ENCODE assay signal across 1 cellular context in genomic region chr3:134333522-134334181, GRCh38.
TF ChIP-seq lines count a peak whose summit lies in the region.

No MANE protein-coding gene starts in this region.

TF ChIP-seq in IMR-90, 13 proteins besides CTCF, POLR2A, EP300 and RAD21:
- peak; percentile 95 for TF ChIP-seq BHLHE40 (IDR thresholded peaks at IDR 0.05; ENCODE audit: low read depth, low read length)
- no peak for TF ChIP-seq MAFK (IDR thresholded peaks at IDR 0.05; ENCODE audit: low read depth, low read length)
- TF ChIP-seq CEBPB (IDR thresholded peaks at IDR 0.05; ENCODE audit: low read depth, low read length): no peak
- TF ChIP-seq NFE2L2 (IDR thresholded peaks at IDR 0.05; ENCODE audit: low read depth, low read length): peak; percentile 1; the same call in 1 of the 2 replicates
- TF ChIP-seq RFX5 (IDR thresholded peaks at IDR 0.05; ENCODE audit: low read depth, low read length): no peak
